Comparison of ENCODE assay signal across 19 cellular contexts in the genomic region with DNA sequence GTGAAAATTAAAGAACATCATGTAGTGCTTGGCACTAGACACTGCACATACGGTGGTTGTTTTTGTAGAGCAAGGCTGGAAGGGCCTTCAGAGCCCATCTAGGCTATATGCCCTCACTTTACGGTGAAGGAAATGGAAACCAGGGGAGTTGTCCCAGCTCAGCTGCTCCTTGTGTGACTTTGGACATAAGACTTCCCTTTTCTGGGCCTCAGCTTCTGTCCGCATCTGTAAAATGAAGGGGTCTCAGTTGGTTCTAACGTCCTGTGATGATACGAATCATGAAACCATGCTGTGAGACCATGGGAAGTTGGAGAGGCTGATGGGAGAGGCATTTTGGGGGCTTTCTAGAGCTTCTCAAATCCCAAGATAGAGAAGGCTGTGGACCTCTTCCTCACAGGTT. TPM values are rescaled to one million over a fixed set of nuclear protein-coding genes. Genes with fewer than 3 reads are reported as not detected.
DNase-seq lines count a peak whose midpoint lies in the region; ATAC-seq and TF ChIP-seq lines count a peak whose summit lies in the region.
"Had no signal": no experiment of that assay in that cellular context is flagged by ENCODE, and none has a peak within 500 bp of the region (broad histone marks: within the 10 kb centered on the region; RNA-seq: fewer than 3 reads in every experiment).

No MANE protein-coding gene starts in this region.

- H3K27ac ChIP-seq in left lung, result peak overlapping the region; percentile 83 to 88
- H3K27ac ChIP-seq in transverse colon, result peak overlapping the region; percentile 38 to 70 (median 62)
- H3K27ac ChIP-seq: 22Rv1, thoracic aorta had no signal

- H3K9me3 Mint-ChIP-seq in activated naive CD8-positive, alpha-beta T cell treated with anti-CD3 and anti-CD28 coated beads, Interleukin-2, amount 50 U/mL, for 24 hours, result no peaks in the 10 kb centered on the region
- H3K9me3 Mint-ChIP-seq: T-helper 1 cell treated with Interleukin-12 subunit alpha and Interleukin-12 subunit beta and Interleukin-4 antibody, amounts not matched to agents 30 μg/mL and 1 μg/mL, for 36 hours had no signal

- peaks cover 21% of the 10 kb centered on the region for H3K27me3 Mint-ChIP-seq in activated naive CD8-positive, alpha-beta T cell treated with anti-CD3 and anti-CD28 coated beads, Interleukin-2, amount 50 U/mL, for 24 hours

- H3K4me1 ChIP-seq in left lung (peaks cover 11 to 74% of the 10 kb centered on the region in 2 donors), transverse colon (peaks cover 0 to 38% (median 26%) of the 10 kb centered on the region in 4 donors)

- peak; percentile 40 for DNase-seq in SIG-M5 treated with dmso at 0.1 percent for 504 hours (lab: John Stamatoyannopoulos, UW; ENCODE audit: unreplicated experiment)
- no peak for DNase-seq in SIG-M5 (lab: John Stamatoyannopoulos, UW)
- peak; percentile 15 for DNase-seq in SKM-1 treated with dmso at 0.1 percent for 144 hours (lab: John Stamatoyannopoulos, UW; ENCODE audit: unreplicated experiment)
- DNase-seq in left lung, result no peak
- DNase-seq in transverse colon, result no peak
- no peak for DNase-seq in activated naive CD8-positive, alpha-beta T cell treated with anti-CD3 and anti-CD28 coated beads, Interleukin-2, amount 50 U/mL, for 24 hours
- no peak for DNase-seq in NCI-H2171 treated with DMSO at 0.1 percent for 48 hours (lab: John Stamatoyannopoulos, UW)
- DNase-seq: IMR-90; NCI-H1048; NCI-H2107; NCI-H526 treated with DMSO at 0.1 percent for 48 hours; stimulated activated CD4-positive, alpha-beta T cell treated with anti-CD3 and anti-CD28 coated beads, Interleukin-2, amount 100 ng/mL, for 48 hours had no signal

- intact Hi-C loops in left lung (cut with DNase I) (no loop called here), transverse colon (cut with DNase I; ENCODE audit: low total_unique reads) (no loop called here)

- 78% methylated on average over 5 of the region's 5 CpGs; no CpG with 5 or more reads in 1 of the 2 donors for WGBS in transverse colon (ENCODE audit: low coverage in 1 of 2), 2 donors

- H3K27me3 ChIP-seq in left lung, result no peaks in the 10 kb centered on the region
- H3K27me3 ChIP-seq in transverse colon, result no peaks in the 10 kb centered on the region

- TF ChIP-seq CTCF in left lung (IDR thresholded peaks at IDR 0.05) (no peak), transverse colon (IDR thresholded peaks at IDR 0.05) (no peak)

- peak overlapping the region in 1 of 2 donors; percentile 53 for H3K4me3 ChIP-seq in left lung
- H3K4me3 ChIP-seq in transverse colon, result no peak overlapping the region
- H3K4me3 ChIP-seq: mucosa of descending colon had no signal

- H3K36me3 Mint-ChIP-seq in activated naive CD8-positive, alpha-beta T cell treated with anti-CD3 and anti-CD28 coated beads, Interleukin-2, amount 50 U/mL, for 24 hours (ENCODE audit: low read depth), result no peaks in the 10 kb centered on the region

- no peak overlapping the region for H3K27ac Mint-ChIP-seq in activated naive CD8-positive, alpha-beta T cell treated with anti-CD3 and anti-CD28 coated beads, Interleukin-2, amount 50 U/mL, for 24 hours
- H3K27ac Mint-ChIP-seq: T-helper 1 cell treated with Interleukin-12 subunit alpha and Interleukin-12 subunit beta and Interleukin-4 antibody, amounts not matched to agents 30 μg/mL and 1 μg/mL, for 36 hours had no signal

- H3K36me3 ChIP-seq in left lung (peaks cover 0 to 6% of the 10 kb centered on the region in 2 donors), transverse colon (no peaks in the 10 kb centered on the region)
- H3K36me3 ChIP-seq: thoracic aorta had no signal

- in situ Hi-C loops in transverse colon (cut with MboI; ENCODE audit: low pct_ligation_motif_present in 1 of 4, low pct_unique_long_range_greater_than_20kb in 1 of 4, low sequenced_read_pairs in 3 of 4), result loop anchor here in 3 of 4 donors (25.0 kb wide), 1 partner anchor 275 kb away; a partner anchor contains a TSS

- no peak overlapping the region for H3K4me3 Mint-ChIP-seq in activated naive CD8-positive, alpha-beta T cell treated with anti-CD3 and anti-CD28 coated beads, Interleukin-2, amount 50 U/mL, for 24 hours
- H3K4me3 Mint-ChIP-seq: T-helper 1 cell treated with Interleukin-12 subunit alpha and Interleukin-12 subunit beta and Interleukin-4 antibody, amounts not matched to agents 30 μg/mL and 1 μg/mL, for 36 hours had no signal

- TF ChIP-seq EP300 in transverse colon (IDR thresholded peaks at IDR 0.05; ENCODE audit: low read depth), result no peak

- no peak for TF ChIP-seq POLR2A in transverse colon (IDR thresholded peaks at IDR 0.05)

- H3K9me3 ChIP-seq in left lung (no peaks in the 10 kb centered on the region), transverse colon (no peaks in the 10 kb centered on the region)
- H3K9me3 ChIP-seq: mucosa of descending colon, thoracic aorta had no signal

- no peak for ATAC-seq in left lung
- no peak for ATAC-seq in GM19324 (IDR thresholded peaks at IDR 0.05; ENCODE audit: low FRiP score, unreplicated experiment)
- no peak for ATAC-seq in activated naive CD8-positive, alpha-beta T cell treated with anti-CD3 and anti-CD28 coated beads, Interleukin-2, amount 50 U/mL, for 24 hours
- ATAC-seq: activated CD4-positive, CD25-positive, alpha-beta regulatory T cell treated with anti-CD3 and anti-CD28 coated beads, Interleukin-2, amount 50 U/mL, for 24 hours had no signal

- peaks cover 3% of the 10 kb centered on the region for H3K4me1 Mint-ChIP-seq in activated naive CD8-positive, alpha-beta T cell treated with anti-CD3 and anti-CD28 coated beads, Interleukin-2, amount 50 U/mL, for 24 hours

RNA-seq across cellular contexts. Expression of a gene that starts 4.7 kb away (rescaled TPM):
- 10 to 100 TPM; 21.2 to 26.6 TPM for total RNA-seq in left lung
- 10 to 100 TPM in 1 of 4 donors, 1 to 10 TPM in 2, under 1 TPM in 1; 0.80 to 14.9 (median 6.8) TPM for total RNA-seq in transverse colon
- total RNA-seq: activated CD8-positive, alpha-beta memory T cell treated with anti-CD3 and anti-CD28 coated beads for 36 hours had no signal

RNA-seq across cellular contexts. Expression of a gene that starts 30.9 kb away (rescaled TPM):
- total RNA-seq in left lung (1 to 10 TPM; 1.8 to 6.0 TPM), transverse colon (10 to 100 TPM in 1 of 4 donors, 1 to 10 TPM in 3; 4.1 to 11.6 (median 5.8) TPM)

Comparison
In these comparisons a context has a peak if more than half of its experiments do, and no peak if none do; other contexts are left out.
1. DNase-seq: peak in SIG-M5 treated with dmso at 0.1 percent for 504 hours (single experiment) and SKM-1 treated with dmso at 0.1 percent for 144 hours (single experiment); none in SIG-M5 (single experiment), left lung (0 of 2), transverse colon (single experiment), activated naive CD8-positive, alpha-beta T cell treated with anti-CD3 and anti-CD28 coated beads, Interleukin-2, amount 50 U/mL, for 24 hours (single experiment) and NCI-H2171 treated with DMSO at 0.1 percent for 48 hours (single experiment).